In the genomic region with DNA sequence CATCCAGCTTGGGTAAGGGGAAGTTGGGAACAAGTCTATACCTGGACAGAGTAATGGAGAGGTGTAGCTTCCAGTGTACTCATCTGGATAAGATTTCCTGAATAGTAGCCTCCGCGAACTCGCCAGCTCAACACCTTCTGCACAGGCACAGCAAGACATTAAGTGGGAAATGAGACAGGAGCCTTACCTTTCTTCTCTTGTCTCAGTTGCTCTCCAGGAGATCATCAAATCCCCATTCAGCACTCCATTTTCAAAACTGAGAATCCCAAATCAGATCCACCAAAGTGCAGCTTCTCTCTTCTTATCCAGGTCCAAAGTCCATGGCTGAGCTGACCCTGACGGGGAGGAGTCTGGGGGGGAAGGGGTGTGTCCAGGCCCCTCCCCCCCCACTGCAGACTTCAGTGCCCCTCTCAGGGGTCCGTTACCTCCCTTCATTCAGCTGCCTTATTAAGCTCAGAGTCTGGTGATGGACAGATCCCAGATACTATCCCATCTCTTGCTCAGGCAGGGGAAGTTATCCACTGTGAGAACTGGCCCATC, we compare ENCODE assay signal across 8 cellular contexts. TPM values are rescaled to one million over a fixed set of nuclear protein-coding genes. Genes with fewer than 3 reads are reported as not detected.
A peak's percentile ranks its signal among the peaks of the same experiment; 100 is the strongest.
DNase-seq lines count a peak whose midpoint lies in the region; ATAC-seq and TF ChIP-seq lines count a peak whose summit lies in the region.

No MANE protein-coding gene starts in this region.

- H2AK5ac ChIP-seq in mesendoderm (ENCODE audit: low read length), result no peak overlapping the region

- H3K9me3 Mint-ChIP-seq in activated naive CD4-positive, alpha-beta T cell treated with anti-CD3 and anti-CD28 coated beads, Interleukin-2, amount 50 U/mL, for 24 hours, result no peaks in the 10 kb centered on the region

- no peaks in the 10 kb centered on the region for H3K27me3 Mint-ChIP-seq in activated naive CD4-positive, alpha-beta T cell treated with anti-CD3 and anti-CD28 coated beads, Interleukin-2, amount 50 U/mL, for 24 hours

- H3K36me3 Mint-ChIP-seq in activated naive CD4-positive, alpha-beta T cell treated with anti-CD3 and anti-CD28 coated beads, Interleukin-2, amount 50 U/mL, for 24 hours, result no peaks in the 10 kb centered on the region

- H3K23ac ChIP-seq in mesendoderm (ENCODE audit: low read length), result no peak overlapping the region

- H3K4me3 ChIP-seq in ascending aorta (peak overlapping the region; percentile 70 to 76), mesendoderm (ENCODE audit: low read length) (no peak overlapping the region), upper lobe of left lung (peak overlapping the region in 3 of 4 donors; percentile 50 to 83 (median 79))

- no peak for TF ChIP-seq POLR2A in upper lobe of left lung (IDR thresholded peaks at IDR 0.05)

- no peak overlapping the region for H3K4ac ChIP-seq in mesendoderm (ENCODE audit: low read depth, low read length)

- H4K5ac ChIP-seq in mesendoderm (ENCODE audit: low read length), result no peak overlapping the region

- DNase-seq in activated naive CD4-positive, alpha-beta T cell (lab: John Stamatoyannopoulos, UW), result no peak
- DNase-seq in ascending aorta (ENCODE audit: low spot score in 2 of 2), result peak; percentile 4 to 60
- DNase-seq in mesendoderm, result no peak
- peak in 1 of 2 donors; percentile 19 for DNase-seq in upper lobe of left lung
- no peak for DNase-seq in NCI-H1417 treated with DMSO at 0.1 percent for 48 hours (lab: John Stamatoyannopoulos, UW)
- DNase-seq in germinal center (ENCODE audit: low spot score), result no peak

- H2BK120ac ChIP-seq in mesendoderm (ENCODE audit: low read depth, low read length), result no peak overlapping the region

- H3K79me2 ChIP-seq in mesendoderm (ENCODE audit: control insufficient read depth, insufficient read depth, low read length), result peaks cover 11% of the 10 kb centered on the region

- no peaks in the 10 kb centered on the region for H3K36me3 ChIP-seq in ascending aorta
- no peaks in the 10 kb centered on the region for H3K36me3 ChIP-seq in mesendoderm (ENCODE audit: control insufficient read depth, insufficient read depth, low read length)
- H3K36me3 ChIP-seq in upper lobe of left lung, result peaks cover 0 to 2% (median 0%) of the 10 kb centered on the region in 4 donors

- H4K8ac ChIP-seq in mesendoderm (ENCODE audit: low read depth, low read length), result no peak overlapping the region

- H3K27ac ChIP-seq in ascending aorta (peak overlapping the region; percentile 93 to 97), mesendoderm (ENCODE audit: low read depth, low read length) (no peak overlapping the region), upper lobe of left lung (peak overlapping the region; percentile 98 to 99 (median 99))

- peaks cover 25% of the 10 kb centered on the region for H3K79me1 ChIP-seq in mesendoderm (ENCODE audit: low read length)

- TF ChIP-seq EP300 in upper lobe of left lung (IDR thresholded peaks at IDR 0.05), result no peak

- no peak overlapping the region for H2BK5ac ChIP-seq in mesendoderm (ENCODE audit: low read length)

- WGBS in mesendoderm (ENCODE audit: extremely low coverage, insufficient coverage, low lambda C conversion rate), result no CpG with 5 or more reads among the region's 5 CpGs
- WGBS in upper lobe of left lung, 2 donors, result 73 to 77% methylated on average over 5 of the region's 5 CpGs

- H3K27me3 ChIP-seq in ascending aorta, result no peaks in the 10 kb centered on the region
- no peaks in the 10 kb centered on the region for H3K27me3 ChIP-seq in mesendoderm (ENCODE audit: insufficient read depth, low read length, poor library complexity)
- H3K27me3 ChIP-seq in upper lobe of left lung, result no peaks in the 10 kb centered on the region

- no peak overlapping the region for H3K4me2 ChIP-seq in mesendoderm (ENCODE audit: low read length)

- TF ChIP-seq CTCF in ascending aorta (IDR thresholded peaks at IDR 0.05), result no peak
- no peak for TF ChIP-seq CTCF in upper lobe of left lung (IDR thresholded peaks at IDR 0.05)

- ATAC-seq in upper lobe of left lung (ENCODE audit: low FRiP score in 2 of 2), result no peak
- ATAC-seq in GM18907 (IDR thresholded peaks at IDR 0.05; ENCODE audit: unreplicated experiment), result no peak

- intact Hi-C loops in ascending aorta (cut with DNase I), result loop anchor here (5.0 to 10.0 kb wide), 3 partner anchors 454 to 514 kb away; partner anchors contain the start of genes GFPT2, MAPK9 and TRIM52

- no peak overlapping the region for H3K18ac ChIP-seq in mesendoderm (ENCODE audit: low read length)

- H3K4me1 Mint-ChIP-seq in activated naive CD4-positive, alpha-beta T cell treated with anti-CD3 and anti-CD28 coated beads, Interleukin-2, amount 50 U/mL, for 24 hours, result peaks cover 81% of the 10 kb centered on the region

- peak overlapping the region; percentile 2 for H3K56ac ChIP-seq in mesendoderm (ENCODE audit: low read length)

- no peak overlapping the region for H2BK15ac ChIP-seq in mesendoderm (replicated peaks; ENCODE audit: low read depth)

- peak overlapping the region; percentile 64 for H3K9ac ChIP-seq in mesendoderm (ENCODE audit: low read length)

- H3K4me1 ChIP-seq in ascending aorta (peaks cover 20 to 47% of the 10 kb centered on the region in 2 donors), mesendoderm (ENCODE audit: control insufficient read depth, low read depth, low read length) (peaks cover 8% of the 10 kb centered on the region), upper lobe of left lung (peaks cover 72 to 75% (median 73%) of the 10 kb centered on the region in 4 donors)

- peak overlapping the region; percentile 97 for H3K4me3 Mint-ChIP-seq in activated naive CD4-positive, alpha-beta T cell treated with anti-CD3 and anti-CD28 coated beads, Interleukin-2, amount 50 U/mL, for 24 hours

- no peaks in the 10 kb centered on the region for H3K9me3 ChIP-seq in ascending aorta
- H3K9me3 ChIP-seq in upper lobe of left lung, result no peaks in the 10 kb centered on the region

- H3K27ac Mint-ChIP-seq in activated naive CD4-positive, alpha-beta T cell treated with anti-CD3 and anti-CD28 coated beads, Interleukin-2, amount 50 U/mL, for 24 hours, result peak overlapping the region; percentile 83

RNA-seq across cellular contexts. Expression of gene MGAT1, which starts 5.9 kb away (rescaled TPM):
- total RNA-seq in ascending aorta, result 257 TPM
- polyA plus RNA-seq in mesendoderm (2013, experiment 1 of 2), result 40.4 TPM
- polyA plus RNA-seq in mesendoderm (2013, experiment 2 of 2), result 40.6 TPM
- 100 to 1,000 TPM; 148 to 392 (median 277) TPM for total RNA-seq in upper lobe of left lung

RNA-seq across cellular contexts. Expression of gene ZFP62, which starts 52.5 kb away (rescaled TPM):
- 1.8 TPM for total RNA-seq in ascending aorta
- 18.0 TPM for polyA plus RNA-seq in mesendoderm (2013, experiment 1 of 2)
- polyA plus RNA-seq in mesendoderm (2013, experiment 2 of 2), result 18.4 TPM
- 10 to 100 TPM; 19.6 to 41.2 (median 26.1) TPM for total RNA-seq in upper lobe of left lung

Comparison
In these comparisons a context has a peak if more than half of its experiments do, and no peak if none do; other contexts are left out.
1. DNase-seq: peak in ascending aorta (2 of 2); none in activated naive CD4-positive, alpha-beta T cell (0 of 4), mesendoderm (single experiment), NCI-H1417 treated with DMSO at 0.1 percent for 48 hours (single experiment) and germinal center (single experiment).